In the genomic region with DNA sequence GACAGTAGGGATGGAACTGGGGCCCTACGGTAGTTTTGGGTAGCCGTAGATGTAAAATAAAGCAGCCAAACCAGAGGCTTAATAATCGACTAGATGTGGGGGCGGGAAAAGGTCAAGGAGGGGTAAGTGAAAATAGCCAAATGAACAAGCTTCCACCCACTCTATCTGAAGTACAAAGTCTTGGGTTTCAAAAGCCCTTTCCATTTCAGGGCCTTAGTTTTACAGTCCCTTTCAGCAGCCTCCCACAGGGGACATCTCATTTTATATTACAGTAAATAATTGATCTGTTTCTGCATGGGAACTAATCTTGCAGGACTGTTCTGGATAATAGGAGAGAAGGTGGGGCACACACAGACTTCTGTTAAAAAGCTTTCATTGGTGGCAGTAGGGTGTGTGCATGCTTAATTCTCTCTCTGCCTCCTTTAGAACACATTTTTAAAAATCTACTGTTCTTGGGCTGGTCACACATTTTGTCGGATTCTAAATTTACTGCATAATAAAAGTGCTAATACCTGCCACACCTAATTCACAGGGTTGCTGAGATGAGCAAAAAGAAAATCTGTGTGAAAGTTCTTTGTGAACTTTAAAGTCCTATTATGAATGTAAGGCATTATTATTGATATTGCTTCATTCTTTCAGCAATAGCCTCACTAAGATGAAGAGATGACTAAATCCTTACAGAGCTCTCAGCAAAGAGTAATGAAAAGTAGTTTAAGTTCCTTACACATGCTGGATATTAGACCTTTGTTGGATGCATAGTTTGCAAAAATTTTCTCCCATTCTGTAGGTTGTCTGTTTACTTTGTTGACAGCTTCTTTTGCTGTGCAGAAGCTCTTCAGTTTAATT, we compare ENCODE assay signal across 12 cellular contexts.
DNase-seq lines count a peak whose midpoint lies in the region; ATAC-seq and TF ChIP-seq lines count a peak whose summit lies in the region.
"Had no signal": no experiment of that assay in that cellular context is flagged by ENCODE, and none has a peak within 500 bp of the region (broad histone marks: within the 10 kb centered on the region; RNA-seq: fewer than 3 reads in every experiment).

No MANE protein-coding gene starts in this region.

- no peaks in the 10 kb centered on the region for H3K27me3 Mint-ChIP-seq in activated B cell treated with CpG ODN at 0.5 μM for 24 hours

- H3K4me3 Mint-ChIP-seq in activated B cell treated with CpG ODN at 0.5 μM for 24 hours, result peak overlapping the region; percentile 9

- intact Hi-C loops in activated B cell treated with CpG ODN at 0.5 μM for 24 hours (cut with micrococcal nuclease), result loop anchor here (5.0 kb wide), 1 partner anchor 159 kb away; no protein-coding TSS in a partner anchor
- intact Hi-C loops in ovary (cut with DNase I), result no loop called here

- no peaks in the 10 kb centered on the region for H3K36me3 ChIP-seq in ovary

- TF ChIP-seq POLR2A in ovary (IDR thresholded peaks at IDR 0.05), result no peak

- H3K36me3 Mint-ChIP-seq in activated B cell treated with CpG ODN at 0.5 μM for 24 hours (ENCODE audit: low read depth), result peaks cover 16% of the 10 kb centered on the region

- peak; percentile 34 for ATAC-seq in HG02759 (IDR thresholded peaks at IDR 0.05; ENCODE audit: unreplicated experiment)
- ATAC-seq in activated B cell treated with CpG ODN at 0.5 μM for 24 hours (ENCODE audit: low read depth), result peak; percentile 16
- no peak for ATAC-seq in HG02970 (IDR thresholded peaks at IDR 0.05; ENCODE audit: low FRiP score, unreplicated experiment)

- POLR2A ChIA-PET in activated B cell treated with CpG ODN at 0.5 μM for 24 hours (lab: Charles Lee), result interaction anchor here (0.8 to 2.9 kb wide), 5 partner anchors 10 to 606 kb away, joined by 3 to 11 read pairs (median 5); partner anchors contain the start of gene ITPR2

- H3K27me3 ChIP-seq in ovary, result no peaks in the 10 kb centered on the region

- CTCF ChIA-PET in activated B cell treated with CpG ODN at 0.5 μM for 24 hours (lab: Charles Lee), result interaction anchor here (0.6 kb wide), 1 partner anchor 22 kb away, joined by 3 read pairs; no protein-coding TSS in a partner anchor

- WGBS in ovary, 3 donors, result 61 to 69% (median 67%) methylated on average over 5 of the region's 5 CpGs

- H3K9me3 ChIP-seq in ovary, result no peaks in the 10 kb centered on the region

- TF ChIP-seq CTCF in activated B cell treated with CpG ODN at 0.5 μM for 24 hours (IDR thresholded peaks at IDR 0.05), result no peak
- TF ChIP-seq CTCF in ovary (IDR thresholded peaks at IDR 0.05), result no peak

- H3K4me1 Mint-ChIP-seq in activated B cell treated with CpG ODN at 0.5 μM for 24 hours, result peaks cover 58% of the 10 kb centered on the region

- no peaks in the 10 kb centered on the region for H3K9me3 Mint-ChIP-seq in activated B cell treated with CpG ODN at 0.5 μM for 24 hours

- peaks cover 5% of the 10 kb centered on the region for H3K4me1 ChIP-seq in ovary (ENCODE audit: insufficient read depth)

- no peak overlapping the region for H3K4me3 ChIP-seq in ovary
- H3K4me3 ChIP-seq: smooth muscle cell had no signal

- no peak for TF ChIP-seq EP300 in ovary (IDR thresholded peaks at IDR 0.05)

- DNase-seq in stimulated activated CD4-positive, alpha-beta T cell treated with anti-CD3 and anti-CD28 coated beads, Interleukin-4, amount 100 ng/mL, for 24 hours, result peak; percentile 4
- no peak for DNase-seq in stimulated activated CD4-positive, alpha-beta T cell treated with anti-CD3 and anti-CD28 coated beads, Interleukin-4, amount 100 ng/mL, for 4 hours
- DNase-seq in activated B cell treated with CpG ODN at 0.5 μM for 24 hours (no peak), NCI-H1092 treated with DMSO at 0.1 percent for 48 hours (lab: John Stamatoyannopoulos, UW) (no peak), ovary (no peak), HuH-7 (ENCODE audit: low spot score) (no peak)
- DNase-seq: activated CD4-positive, alpha-beta T cell treated with anti-CD3 and anti-CD28 coated beads, Interleukin-2, amount 50 U/mL, for 4 hours; anterior cingulate cortex; SIG-M5 had no signal

- H3K27ac Mint-ChIP-seq in activated B cell treated with CpG ODN at 0.5 μM for 24 hours, result peak overlapping the region; percentile 54

- no peak overlapping the region for H3K27ac ChIP-seq in ovary
